Comparison of ENCODE assay signal across 1 cellular context in genomic region chrX:111244238-111244750, GRCh38.
TF ChIP-seq lines count a peak whose summit lies in the region.

No MANE protein-coding gene starts in this region.

TF ChIP-seq in IMR-90, 13 proteins besides CTCF, POLR2A, EP300 and RAD21 (continued from another document):
- no peak for TF ChIP-seq RFX5 (IDR thresholded peaks at IDR 0.05; ENCODE audit: low read depth, low read length)
- TF ChIP-seq, protein P1, sequence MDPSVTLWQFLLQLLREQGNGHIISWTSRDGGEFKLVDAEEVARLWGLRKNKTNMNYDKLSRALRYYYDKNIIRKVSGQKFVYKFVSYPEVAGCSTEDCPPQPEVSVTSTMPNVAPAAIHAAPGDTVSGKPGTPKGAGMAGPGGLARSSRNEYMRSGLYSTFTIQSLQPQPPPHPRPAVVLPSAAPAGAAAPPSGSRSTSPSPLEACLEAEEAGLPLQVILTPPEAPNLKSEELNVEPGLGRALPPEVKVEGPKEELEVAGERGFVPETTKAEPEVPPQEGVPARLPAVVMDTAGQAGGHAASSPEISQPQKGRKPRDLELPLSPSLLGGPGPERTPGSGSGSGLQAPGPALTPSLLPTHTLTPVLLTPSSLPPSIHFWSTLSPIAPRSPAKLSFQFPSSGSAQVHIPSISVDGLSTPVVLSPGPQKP (IDR thresholded peaks at IDR 0.05; ENCODE audit: borderline replicate concordance, low read depth, low read length), result no peak
- no peak for TF ChIP-seq BHLHE40 (IDR thresholded peaks at IDR 0.05; ENCODE audit: low read depth, low read length)
- no peak for TF ChIP-seq CHD1 (IDR thresholded peaks at IDR 0.05; ENCODE audit: low read depth, low read length)
- TF ChIP-seq MAZ (IDR thresholded peaks at IDR 0.05; ENCODE audit: borderline replicate concordance, low read depth, low read length), result no peak
- no peak for TF ChIP-seq MAFK (IDR thresholded peaks at IDR 0.05; ENCODE audit: low read depth, low read length)
- TF ChIP-seq NFE2L2 (IDR thresholded peaks at IDR 0.05; ENCODE audit: low read depth, low read length), result no peak
- no peak for TF ChIP-seq SMC3 (IDR thresholded peaks at IDR 0.05; ENCODE audit: low read depth, low read length)
